ENCODE assay signal across 8 cellular contexts in genomic region chr1:67213164-67213563, GRCh38. TPM values are rescaled to one million over a fixed set of nuclear protein-coding genes. Genes with fewer than 3 reads are reported as not detected.
DNase-seq lines count a peak whose midpoint lies in the region; ATAC-seq and TF ChIP-seq lines count a peak whose summit lies in the region.

No MANE protein-coding gene starts in this region.

- in situ Hi-C loops in GM23248 (cut with MboI), result no loop called here

- H3K4me3 ChIP-seq in GM23248 (no peak overlapping the region), SU-DHL-6 (ENCODE audit: insufficient read depth, low read length, poor library complexity, severe bottlenecking) (no peak overlapping the region)

- no peak overlapping the region for H3K27ac ChIP-seq in GM23248
- H3K27ac ChIP-seq in SU-DHL-6 (ENCODE audit: low read depth, low read length), result no peak overlapping the region

- no peak overlapping the region for H3K27ac Mint-ChIP-seq in CD14-positive monocyte

- H3K9me3 ChIP-seq in GM23248 (ENCODE audit: low read depth), result no peaks in the 10 kb centered on the region
- H3K9me3 ChIP-seq in SU-DHL-6 (ENCODE audit: insufficient read depth, low read length), result no peaks in the 10 kb centered on the region

- H3K79me2 ChIP-seq in GM23248 (ENCODE audit: insufficient read depth), result no peaks in the 10 kb centered on the region
- H3K79me2 ChIP-seq in SU-DHL-6 (ENCODE audit: insufficient read depth, low read length), result no peaks in the 10 kb centered on the region

- H3K27me3 Mint-ChIP-seq in CD14-positive monocyte (ENCODE audit: low read depth in 3 of 3), result peaks cover 0 to 1% (median 0%) of the 10 kb centered on the region in 3 donors

- no peaks in the 10 kb centered on the region for H3K4me1 ChIP-seq in GM23248 (ENCODE audit: insufficient read depth)

- H3K27me3 ChIP-seq in GM23248 (replicated peaks; ENCODE audit: insufficient read depth) (0 out of 2 replicates have a peak, but pooled peaks cover 7% of the 10 kb centered on the region), SU-DHL-6 (ENCODE audit: low read length) (no peaks in the 10 kb centered on the region)

- no peaks in the 10 kb centered on the region for H3K36me3 ChIP-seq in GM23248 (ENCODE audit: low read depth)
- no peaks in the 10 kb centered on the region for H3K36me3 ChIP-seq in SU-DHL-6 (ENCODE audit: low read length)

- H3K9me2 ChIP-seq in GM23248 (ENCODE audit: insufficient read depth) (no peaks in the 10 kb centered on the region), SU-DHL-6 (replicated peaks; ENCODE audit: insufficient read depth, low read length) (no peaks in the 10 kb centered on the region)

- peak; percentile 47 for TF ChIP-seq CTCF in CD14-positive monocyte (IDR thresholded peaks at IDR 0.05)
- TF ChIP-seq CTCF in SU-DHL-6 (IDR thresholded peaks at IDR 0.05; ENCODE audit: insufficient read depth, low read length, poor library complexity, severe bottlenecking), result peak; percentile 26

- H2AFZ ChIP-seq in GM23248 (no peak overlapping the region), SU-DHL-6 (ENCODE audit: low read depth, low read length, severe bottlenecking) (no peak overlapping the region)

- no peak for ATAC-seq in GM21447 (IDR thresholded peaks at IDR 0.05; ENCODE audit: unreplicated experiment)
- no peak for ATAC-seq in HG03175 (IDR thresholded peaks at IDR 0.05; ENCODE audit: unreplicated experiment)

- DNase-seq in CD14-positive monocyte (ENCODE audit: low spot score) (no peak), GM23248 (peak; percentile 65), iris pigment epithelial cell (ENCODE audit: low read depth) (peak; percentile 36), T1000 (lab: John Stamatoyannopoulos, UW) (no peak)
- no peak for DNase-seq in activated CD4-positive, alpha-beta T cell treated with anti-CD3 and anti-CD28 coated beads for 48 hours

- 35 to 47% methylated on average over 3 of the region's 3 CpGs for WGBS in GM23248 (ENCODE audit: low coverage in 1 of 2, low lambda C conversion rate in 2 of 2, missing lambda C conversion rate in 2 of 2), 2 experiments

- no peaks in the 10 kb centered on the region for H3K9me3 Mint-ChIP-seq in CD14-positive monocyte

- no peak overlapping the region for H3K9ac ChIP-seq in GM23248
- H3K9ac ChIP-seq in SU-DHL-6 (ENCODE audit: low read length), result no peak overlapping the region

- H4K20me1 ChIP-seq in GM23248 (ENCODE audit: insufficient read depth), result no peaks in the 10 kb centered on the region
- no peaks in the 10 kb centered on the region for H4K20me1 ChIP-seq in SU-DHL-6 (ENCODE audit: low read depth, low read length)

- no peaks in the 10 kb centered on the region for H3K36me3 Mint-ChIP-seq in CD14-positive monocyte

- H3K4me3 Mint-ChIP-seq in CD14-positive monocyte, result no peak overlapping the region

- intact Hi-C loops in CD14-positive monocyte (cut with micrococcal nuclease), result no loop called here

- H3F3A ChIP-seq in GM23248 (ENCODE audit: insufficient read depth) (no peaks in the 10 kb centered on the region), SU-DHL-6 (ENCODE audit: insufficient read depth) (no peaks in the 10 kb centered on the region)

- H3K4me1 Mint-ChIP-seq in CD14-positive monocyte, result no peaks in the 10 kb centered on the region

- H3K4me2 ChIP-seq in GM23248 (ENCODE audit: unreplicated experiment) (no peak overlapping the region), SU-DHL-6 (ENCODE audit: low read depth, low read length, poor library complexity, severe bottlenecking) (no peak overlapping the region)

RNA-seq across cellular contexts. Expression of gene IL23R, which starts 46.9 kb away (rescaled TPM):
- polyA plus RNA-seq in CD14-positive monocyte, result not detected
- not detected in 2 replicates for total RNA-seq in GM23248 (2014; rRNA removed; shearing (Covaris generic))
- polyA plus RNA-seq in GM23248 (2016; fragmentation: Nextera tagmentation; extraction: Ambion mirVana), result not detected in 2 replicates

Comparison
In these comparisons a context has a peak if more than half of its experiments do, and no peak if none do; other contexts are left out.
1. DNase-seq: peak in GM23248 (single experiment) and iris pigment epithelial cell (single experiment); none in CD14-positive monocyte (single experiment), T1000 (single experiment) and activated CD4-positive, alpha-beta T cell treated with anti-CD3 and anti-CD28 coated beads for 48 hours (single experiment).